Comparison of ENCODE assay signal across 9 cellular contexts in the genomic region with DNA sequence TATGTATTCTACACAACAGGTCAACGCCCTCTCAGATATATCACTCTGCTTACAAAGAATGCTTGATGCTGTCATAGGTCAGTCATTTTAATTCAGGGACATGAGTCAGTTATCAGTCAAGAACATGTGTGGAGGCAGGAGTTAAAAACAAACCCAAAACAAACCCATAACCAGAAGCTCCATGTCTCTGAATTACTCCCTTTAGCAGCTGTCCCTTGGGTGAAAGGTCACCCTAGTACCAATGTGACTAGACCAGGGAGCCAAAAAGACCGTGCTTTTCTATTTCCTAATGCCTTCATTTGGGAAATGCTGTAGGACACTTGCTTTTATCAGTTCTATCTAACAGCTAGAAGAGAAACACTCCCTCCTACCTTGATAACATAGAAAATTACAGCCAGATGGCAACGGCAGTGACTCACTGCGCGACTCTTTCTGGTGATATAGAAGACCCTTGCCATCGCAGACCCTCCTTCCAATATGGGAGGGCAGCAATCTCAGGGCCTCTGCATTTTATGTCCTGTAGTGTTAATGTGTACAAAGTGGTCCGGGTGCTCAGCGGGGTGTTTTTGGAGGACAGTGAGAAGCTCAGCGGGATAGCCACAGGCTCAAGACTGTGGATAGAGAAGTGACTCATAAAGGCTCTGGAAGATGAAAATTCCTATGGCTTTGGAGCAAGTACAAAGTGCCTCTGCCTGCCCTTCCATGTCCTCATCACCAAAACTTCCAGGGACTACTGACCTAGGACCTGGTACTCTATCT. TPM values are rescaled to one million over a fixed set of nuclear protein-coding genes. Genes with fewer than 3 reads are reported as not detected.
DNase-seq lines count a peak whose midpoint lies in the region; ATAC-seq, FAIRE-seq and TF ChIP-seq lines count a peak whose summit lies in the region.
"Had no signal": no experiment of that assay in that cellular context is flagged by ENCODE, and none has a peak within 500 bp of the region (broad histone marks: within the 10 kb centered on the region; RNA-seq: fewer than 3 reads in every experiment).

No MANE protein-coding gene starts in this region.

- H3K4me1 ChIP-seq in left ventricle myocardium inferior, result peaks cover 80% of the 10 kb centered on the region

- intact Hi-C loops in left ventricle myocardium inferior (cut with micrococcal nuclease), result no loop called here

- H3K4me3 ChIP-seq in left ventricle myocardium inferior, result no peak overlapping the region
- H3K4me3 ChIP-seq: dorsolateral prefrontal cortex had no signal

- no peaks in the 10 kb centered on the region for H3K27me3 ChIP-seq in left ventricle myocardium inferior (ENCODE audit: low read depth)
- H3K27me3 ChIP-seq: dorsolateral prefrontal cortex had no signal

- DNase-seq in HTR-8/SVneo (ENCODE audit: insufficient read length, low spot score) (peak; percentile 28), amniotic epithelial cell (ENCODE audit: low read depth) (peak; percentile 81), left ventricle myocardium inferior (no peak), stromal cell of bone marrow (ENCODE audit: low read depth) (peak; percentile 51), iPS-NIHi11 (ENCODE audit: low spot score) (no peak), T-helper 9 cell (no peak)
- DNase-seq: dorsolateral prefrontal cortex had no signal

- ATAC-seq in GM21529 (IDR thresholded peaks at IDR 0.05; ENCODE audit: unreplicated experiment) (no peak), HG03439 (IDR thresholded peaks at IDR 0.05; ENCODE audit: unreplicated experiment) (no peak)

- H3K27ac ChIP-seq in left ventricle myocardium inferior (replicated peaks), result peak overlapping the region; percentile 66

- no peak for TF ChIP-seq CTCF in left ventricle myocardium inferior (IDR thresholded peaks at IDR 0.05; ENCODE audit: borderline replicate concordance)

- no peak for FAIRE-seq in HTR-8/SVneo (lab: Jason Lieb, UNC)

- no peaks in the 10 kb centered on the region for H3K9me3 ChIP-seq in left ventricle myocardium inferior (replicated peaks)

- peaks cover 35% of the 10 kb centered on the region for H3K36me3 ChIP-seq in left ventricle myocardium inferior

RNA-seq across cellular contexts. Expression of gene APOL5, which starts 24.8 kb away (rescaled TPM):
- total RNA-seq in left ventricle myocardium inferior, result not detected

Comparison
In these comparisons a context has a peak if more than half of its experiments do, and no peak if none do; other contexts are left out.
1. DNase-seq: peak in HTR-8/SVneo (single experiment), amniotic epithelial cell (single experiment) and stromal cell of bone marrow (single experiment); none in left ventricle myocardium inferior (single experiment), iPS-NIHi11 (single experiment) and T-helper 9 cell (single experiment).